13 cellular contexts compared by ENCODE assay signal in the genomic region with DNA sequence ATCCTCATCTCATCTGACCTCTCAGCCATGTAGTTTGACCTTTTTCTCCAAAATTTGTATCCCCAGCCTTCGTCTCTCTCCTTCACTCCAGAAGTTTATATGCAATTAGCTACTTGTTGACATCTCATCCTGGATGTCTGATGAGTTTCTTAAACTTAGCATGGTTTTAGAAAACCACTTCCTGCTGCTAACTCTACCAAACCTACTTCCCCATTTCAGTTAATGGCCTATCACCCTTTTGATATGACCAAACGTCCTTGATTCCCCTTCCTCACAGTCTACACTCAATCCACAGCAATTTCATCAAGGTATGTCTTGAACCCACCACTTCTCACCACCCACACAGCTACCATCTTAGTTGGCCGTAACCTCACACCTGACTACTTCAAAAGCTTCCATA.
A peak's percentile ranks its signal among the peaks of the same experiment; 100 is the strongest.
DNase-seq lines count a peak whose midpoint lies in the region; ATAC-seq and TF ChIP-seq lines count a peak whose summit lies in the region.
"Had no signal": no experiment of that assay in that cellular context is flagged by ENCODE, and none has a peak within 500 bp of the region (broad histone marks: within the 10 kb centered on the region; RNA-seq: fewer than 3 reads in every experiment).

No MANE protein-coding gene starts in this region.

- TF ChIP-seq CTCF in GM10248 (IDR thresholded peaks at IDR 0.05; ENCODE audit: control extremely low read depth, extremely low read depth, low read depth, missing control alignments): no peak

- DNase-seq in GM10248 (ENCODE audit: extremely low spot score): peak; percentile 9
- DNase-seq in OCI-M1 (lab: John Stamatoyannopoulos, UW): peak; percentile 74
- DNase-seq in anterior cingulate cortex (lab: John Stamatoyannopoulos, UW): no peak
- DNase-seq in activated naive CD4-positive, alpha-beta T cell treated with anti-CD3 and anti-CD28 coated beads, Interleukin-2, amount 50 U/mL, for 16 hours: no peak
- DNase-seq: activated T-cell treated with anti-CD3 and anti-CD28 coated beads, Interleukin-2, amount 50 U/mL, for 24 hours; effector CD4-positive, alpha-beta T cell; HFFc6; NCI-H2081 treated with DMSO at 0.1 percent for 48 hours; stimulated activated CD4-positive, alpha-beta T cell treated with anti-CD3 and anti-CD28 coated beads, Interleukin-12 subunit alpha, Interleukin-12 subunit beta, amount 100 ng/mL, for 4 hours had no signal

- CTCF ChIA-PET in GM10248 (lab: Yijun Ruan, JAX): interaction anchor here (0.7 to 1.4 kb wide), 3 partner anchors 11 to 135 kb away, joined by 3 read pairs; no protein-coding TSS in a partner anchor

- ATAC-seq in GM21423 (IDR thresholded peaks at IDR 0.05; ENCODE audit: unreplicated experiment) (peak; percentile 84), HG03442 (IDR thresholded peaks at IDR 0.05; ENCODE audit: unreplicated experiment) (peak; percentile 72), GM18873 (IDR thresholded peaks at IDR 0.05; ENCODE audit: low FRiP score, unreplicated experiment) (no peak), GM18868 (IDR thresholded peaks at IDR 0.05; ENCODE audit: unreplicated experiment) (no peak)

- POLR2A ChIA-PET in GM10248 (lab: Yijun Ruan, JAX): no interaction called here

Comparison
In these comparisons a context has a peak if more than half of its experiments do, and no peak if none do; other contexts are left out.
1. DNase-seq: peak in GM10248 (single experiment) and OCI-M1 (single experiment); none in anterior cingulate cortex (0 of 58) and activated naive CD4-positive, alpha-beta T cell treated with anti-CD3 and anti-CD28 coated beads, Interleukin-2, amount 50 U/mL, for 16 hours (single experiment).
2. ATAC-seq: peak in GM21423 (single experiment) and HG03442 (single experiment); none in GM18873 (single experiment) and GM18868 (single experiment).